Comparison of ENCODE assay signal across 16 cellular contexts in the genomic region with DNA sequence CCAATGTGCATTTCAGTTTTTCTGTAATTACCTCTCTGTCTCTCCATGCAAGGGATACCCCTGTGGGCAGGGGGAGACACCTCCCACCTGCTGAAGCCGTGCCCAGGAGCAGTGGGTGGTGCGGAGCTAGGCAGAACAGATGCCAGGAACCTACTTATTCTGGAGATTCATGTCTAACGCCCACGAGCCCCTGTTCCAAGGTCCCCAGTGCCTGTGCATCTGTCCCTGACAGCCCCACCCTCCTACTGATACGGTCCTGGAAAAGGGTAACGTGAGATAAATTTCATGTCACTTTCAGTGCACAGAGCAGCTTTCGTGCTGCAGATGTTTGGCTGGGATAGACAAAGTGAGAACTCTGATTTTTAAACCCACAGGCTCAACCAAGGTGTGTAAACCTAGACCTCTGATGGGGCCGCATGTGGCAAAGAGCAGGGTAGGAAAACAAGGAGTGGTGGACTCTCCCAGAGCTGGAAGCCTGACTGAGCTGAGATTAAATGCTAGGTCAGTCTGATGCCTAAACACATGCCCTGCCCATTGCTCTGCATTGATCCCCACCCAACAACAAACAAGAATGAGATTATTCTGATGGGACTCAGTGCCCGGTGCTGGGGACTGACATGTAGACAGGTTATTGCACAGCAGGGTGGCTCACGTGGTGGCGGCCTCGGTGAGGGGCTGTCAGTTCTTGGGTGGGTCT.
"Had no signal": no experiment of that assay in that cellular context is flagged by ENCODE, and none has a peak within 500 bp of the region (broad histone marks: within the 10 kb centered on the region; RNA-seq: fewer than 3 reads in every experiment).

No MANE protein-coding gene starts in this region.

- H3K4me3 ChIP-seq: heart left ventricle, left ventricle myocardium inferior, ovary, stomach had no signal

- FAIRE-seq: endometrium had no signal

- DNase-seq: activated CD4-positive, alpha-beta memory T cell treated with anti-CD3 and anti-CD28 coated beads for 36 hours; activated gamma-delta T cell; activated naive CD8-positive, alpha-beta T cell treated with anti-CD3 and anti-CD28 coated beads, Interleukin-2, amount 10 ng/mL, durations not matched to agents 7 days and 5 days; activated T-cell treated with anti-CD3 and anti-CD28 coated beads, Interleukin-2, amount 50 U/mL, for 48 hours; heart left ventricle; left ventricle myocardium inferior; nephron progenitor cell; ovary; stimulated activated CD4-positive, alpha-beta T cell treated with anti-CD3 and anti-CD28 coated beads, Interleukin-15, amount 100 ng/mL, for 24 hours; stimulated activated CD4-positive, alpha-beta T cell treated with anti-CD3 and anti-CD28 coated beads, Interleukin-4, amount 100 ng/mL, for 24 hours; stomach; T-helper 2 cell had no signal

- H3K4me1 ChIP-seq: heart left ventricle, left ventricle myocardium inferior, stomach had no signal

- H3K36me3 ChIP-seq: heart left ventricle, left ventricle myocardium inferior, ovary, stomach had no signal

- H3K9me3 ChIP-seq: heart left ventricle, ovary, stomach had no signal

- H3K27me3 ChIP-seq: heart left ventricle, ovary, stomach had no signal

- H3K27ac ChIP-seq: foreskin keratinocyte, heart left ventricle, left ventricle myocardium inferior, ovary, stomach had no signal

- ATAC-seq: activated CD4-positive, CD25-positive, alpha-beta regulatory T cell treated with anti-CD3 and anti-CD28 coated beads, Interleukin-2, amount 50 U/mL, for 24 hours; esophagus mucosa; foreskin keratinocyte; heart left ventricle had no signal
